ENCODE assay signal across 8 cellular contexts in the genomic region with DNA sequence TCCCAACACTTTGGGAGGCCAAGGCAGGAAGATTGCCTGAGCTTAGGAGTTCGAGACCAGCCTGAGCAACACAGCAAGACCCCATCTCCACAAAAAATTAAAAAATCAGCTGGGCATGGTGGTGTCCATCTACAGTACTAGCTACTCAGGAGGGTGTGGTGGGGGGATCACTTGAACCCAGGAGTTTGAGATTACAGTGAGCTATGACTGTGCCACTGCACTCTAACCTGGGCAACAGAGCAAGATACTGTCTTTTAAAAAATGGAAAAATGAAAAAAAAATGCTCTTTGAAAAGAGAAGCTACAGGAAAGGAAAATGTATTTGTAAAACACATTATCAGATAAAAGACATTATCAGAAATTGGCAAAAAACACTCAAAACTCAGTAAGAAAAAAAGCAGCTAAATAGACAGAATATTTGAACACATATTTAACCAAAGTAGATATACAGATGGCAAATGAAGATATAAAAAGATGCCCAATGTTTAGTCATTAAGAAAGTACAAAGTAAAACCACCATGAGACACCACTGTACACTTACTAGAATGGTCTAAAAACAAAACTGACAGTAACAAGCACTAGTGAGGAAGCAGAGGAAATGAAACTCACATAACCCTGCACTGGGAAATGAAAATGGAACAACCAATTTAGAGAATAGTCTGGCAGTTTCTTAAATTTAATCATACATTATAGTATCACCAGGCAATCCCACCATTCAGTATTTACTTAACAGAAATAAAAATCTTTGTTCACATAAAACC. TPM values are rescaled to one million over a fixed set of nuclear protein-coding genes. Genes with fewer than 3 reads are reported as not detected.
DNase-seq lines count a peak whose midpoint lies in the region; ATAC-seq and TF ChIP-seq lines count a peak whose summit lies in the region.

No MANE protein-coding gene starts in this region.

- peaks cover 79% of the 10 kb centered on the region for H3K36me3 Mint-ChIP-seq in nephron progenitor cell (ENCODE audit: low read depth)

- CTCF ChIA-PET in HEK293T (lab: Yijun Ruan, JAX), result interaction anchor here (1.3 kb wide), 1 partner anchor 547 kb away, joined by 3 read pairs; no protein-coding TSS in a partner anchor

- H3K9me3 Mint-ChIP-seq in nephron progenitor cell, result no peaks in the 10 kb centered on the region

- no peaks in the 10 kb centered on the region for H3K27me3 Mint-ChIP-seq in nephron progenitor cell (ENCODE audit: low read depth, poor library complexity)

- DNase-seq in lung microvascular endothelial cell (ENCODE audit: low read depth in 2 of 2) (peak; percentile 42 to 48), WERI-Rb-1 (no peak), nephron progenitor cell (no peak), middle frontal gyrus (ENCODE audit: extremely low spot score, low spot score) (no peak), HEK293T (ENCODE audit: extremely low spot score) (no peak)

- H3K36me3 ChIP-seq in WERI-Rb-1, result peaks cover 80% of the 10 kb centered on the region

- H3K4me3 Mint-ChIP-seq in nephron progenitor cell, result no peak overlapping the region

- POLR2A ChIA-PET in HEK293T (lab: Yijun Ruan, JAX), result interaction anchor here (0.8 kb wide), 1 partner anchor 363 kb away, joined by 3 read pairs; no protein-coding TSS in a partner anchor

- H3K9me3 ChIP-seq in WERI-Rb-1 (ENCODE audit: severe bottlenecking), result no peaks in the 10 kb centered on the region

- H3K27ac ChIP-seq in WERI-Rb-1, result no peak overlapping the region

- no peaks in the 10 kb centered on the region for H3K4me1 Mint-ChIP-seq in nephron progenitor cell

- peak; percentile 99 for ATAC-seq in GM18858 (IDR thresholded peaks at IDR 0.05; ENCODE audit: unreplicated experiment)
- ATAC-seq in GM21576 (IDR thresholded peaks at IDR 0.05; ENCODE audit: unreplicated experiment), result peak; percentile 99
- peak; percentile 99 for ATAC-seq in HG03520 (IDR thresholded peaks at IDR 0.05; ENCODE audit: unreplicated experiment)

- no peak overlapping the region for H3K4me3 ChIP-seq in WERI-Rb-1 (ENCODE audit: low read depth, low read length)

- TF ChIP-seq CTCF in WERI-Rb-1 (IDR thresholded peaks at IDR 0.05; ENCODE audit: low read depth, low read length) (no peak), nephron progenitor cell (IDR thresholded peaks at IDR 0.05) (no peak)

- H3K27ac Mint-ChIP-seq in nephron progenitor cell, result no peak overlapping the region

- H3K27me3 ChIP-seq in WERI-Rb-1 (ENCODE audit: insufficient read depth, low read depth, severe bottlenecking), result no peaks in the 10 kb centered on the region

TF ChIP-seq in HEK293T, 16 proteins besides CTCF, POLR2A, EP300 and RAD21:
- no peak for TF ChIP-seq ELF4 (IDR thresholded peaks at IDR 0.05)
- TF ChIP-seq L3MBTL2 (conservative IDR thresholded peaks at IDR 0.05), result no peak
- no peak for TF ChIP-seq SP1 (IDR thresholded peaks at IDR 0.05)
- TF ChIP-seq SUZ12 (IDR thresholded peaks at IDR 0.05), result no peak
- TF ChIP-seq, protein P1, sequence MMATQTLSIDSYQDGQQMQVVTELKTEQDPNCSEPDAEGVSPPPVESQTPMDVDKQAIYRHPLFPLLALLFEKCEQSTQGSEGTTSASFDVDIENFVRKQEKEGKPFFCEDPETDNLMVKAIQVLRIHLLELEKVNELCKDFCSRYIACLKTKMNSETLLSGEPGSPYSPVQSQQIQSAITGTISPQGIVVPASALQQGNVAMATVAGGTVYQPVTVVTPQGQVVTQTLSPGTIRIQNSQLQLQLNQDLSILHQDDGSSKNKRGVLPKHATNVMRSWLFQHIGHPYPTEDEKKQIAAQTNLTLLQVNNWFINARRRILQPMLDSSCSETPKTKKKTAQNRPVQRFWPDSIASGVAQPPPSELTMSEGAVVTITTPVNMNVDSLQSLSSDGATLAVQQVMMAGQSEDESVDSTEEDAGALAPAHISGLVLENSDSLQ (IDR thresholded peaks at IDR 0.05), result no peak
- no peak for TF ChIP-seq HDGF (IDR thresholded peaks at IDR 0.05; ENCODE audit: borderline replicate concordance)
TF ChIP-seq in HEK293T: peak in this region for 0.

RNA-seq across cellular contexts. Expression of a gene that starts 40.5 kb away (rescaled TPM):
- total RNA-seq in lung microvascular endothelial cell, result 13.1 and 16.3 TPM in 2 replicates

Comparison
In these comparisons a context has a peak if more than half of its experiments do, and no peak if none do; other contexts are left out.
1. DNase-seq: peak in lung microvascular endothelial cell (2 of 2); none in WERI-Rb-1 (single experiment), nephron progenitor cell (single experiment), middle frontal gyrus (single experiment) and HEK293T (single experiment).
2. Peak in every context shown above with its lines, with median percentiles within 50 percentile points of each other: ATAC-seq.